Comparison of ENCODE assay signal across 24 cellular contexts in the genomic region with DNA sequence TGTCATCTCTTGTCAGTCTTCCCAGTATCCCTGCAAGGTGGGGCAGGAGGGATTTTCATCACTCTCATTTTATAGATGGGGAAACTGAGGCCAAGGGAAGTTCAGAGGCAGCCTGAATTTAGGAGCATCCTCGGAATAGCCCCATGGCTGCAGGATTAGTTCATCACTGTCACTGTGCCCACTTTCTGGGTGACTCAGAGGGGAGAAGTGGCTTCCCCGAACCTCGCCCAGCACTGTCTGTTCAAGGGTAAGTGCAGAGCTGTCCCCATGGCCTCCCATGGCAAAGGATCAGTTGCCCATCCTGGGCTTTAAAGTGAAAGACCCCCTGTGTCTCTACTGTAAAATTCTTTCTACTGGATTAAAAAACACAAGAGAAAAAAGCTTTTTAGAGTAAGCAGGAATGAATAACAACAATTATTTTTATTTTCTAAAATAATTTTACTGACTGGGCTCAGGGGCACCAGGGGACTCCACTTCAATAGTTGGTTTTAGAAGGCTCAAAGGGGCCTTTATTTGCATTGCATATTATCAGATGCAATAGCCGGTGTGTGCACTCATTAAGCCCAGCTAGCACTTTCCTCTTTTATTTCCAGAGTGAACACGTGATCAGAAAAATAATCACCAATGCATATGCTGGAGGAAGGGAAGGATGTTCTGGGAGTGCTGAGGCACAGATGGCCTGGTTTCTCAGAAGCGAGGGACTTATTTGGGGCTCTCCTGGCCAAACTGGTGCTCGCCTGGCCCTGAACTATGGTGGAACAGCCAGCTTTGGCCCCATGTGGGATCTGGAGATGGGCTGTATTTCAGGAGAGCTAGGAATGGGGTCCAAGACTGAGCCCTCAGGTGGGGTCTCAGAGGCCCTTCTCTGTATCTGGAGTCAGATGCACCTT.
DNase-seq lines count a peak whose midpoint lies in the region; ATAC-seq, FAIRE-seq and TF ChIP-seq lines count a peak whose summit lies in the region.
"Had no signal": no experiment of that assay in that cellular context is flagged by ENCODE, and none has a peak within 500 bp of the region (broad histone marks: within the 10 kb centered on the region; RNA-seq: fewer than 3 reads in every experiment).

No MANE protein-coding gene starts in this region.

- H3K9me3 ChIP-seq in OCI-LY7 (ENCODE audit: low read length): no peaks in the 10 kb centered on the region
- H3K9me3 ChIP-seq in HepG2 (ENCODE audit: low read length): no peaks in the 10 kb centered on the region
- H3K9me3 ChIP-seq: esophagus squamous epithelium, left ventricle myocardium inferior, tibial nerve had no signal

- FAIRE-seq in HepG2 (lab: Jason Lieb, UNC): no peak
- FAIRE-seq: colon had no signal

- H3K79me2 ChIP-seq in OCI-LY7 (ENCODE audit: insufficient read depth, low read depth, low read length): no peaks in the 10 kb centered on the region
- H3K79me2 ChIP-seq in HepG2 (ENCODE audit: insufficient read depth, low read length): no peaks in the 10 kb centered on the region
- H3K79me2 ChIP-seq: parathyroid adenoma had no signal

- H3K4me1 ChIP-seq in OCI-LY7 (ENCODE audit: insufficient read depth, low read length, poor library complexity, severe bottlenecking) (peaks cover 76% of the 10 kb centered on the region), HepG2 (ENCODE audit: insufficient read depth, low read length) (no peaks in the 10 kb centered on the region)
- H3K4me1 ChIP-seq: esophagus squamous epithelium, parathyroid adenoma, tibial nerve had no signal

- ATAC-seq in HG02852 (IDR thresholded peaks at IDR 0.05; ENCODE audit: unreplicated experiment) (no peak), HepG2 (no peak), GM19351 (IDR thresholded peaks at IDR 0.05; ENCODE audit: unreplicated experiment) (no peak)
- ATAC-seq: activated T-helper 17 cell treated with anti-CD3 and anti-CD28 coated beads, Interleukin-2, amount 50 U/mL, for 72 hours had no signal

- TF ChIP-seq RAD21 in HepG2 (CRISPR knock-in tag; IDR thresholded peaks at IDR 0.05): no peak

- in situ Hi-C loops in HepG2 (cut with HindIII; ENCODE audit: extremely low pct_ligation_motif_present, low pct_unique_long_range_greater_than_20kb): no loop called here

- POLR2A ChIA-PET in OCI-LY7 (lab: Charles Lee): interaction anchor here (0.6 to 3.5 kb wide), 4 partner anchors 8 to 92 kb away, joined by 3 to 14 read pairs (median 4); no protein-coding TSS in a partner anchor
- POLR2A ChIA-PET in HepG2 (lab: Yijun Ruan, JAX): no interaction called here

- H3K4me3 ChIP-seq in OCI-LY7 (ENCODE audit: low read depth, low read length, poor library complexity, severe bottlenecking) (no peak overlapping the region), HepG2 (replicated peaks in 1 of 3; ENCODE audit: insufficient read depth in 1 of 3, low read depth in 2 of 3, low read length in 3 of 3) (no peak overlapping the region)
- H3K4me3 ChIP-seq: esophagus squamous epithelium, left ventricle myocardium inferior, PC-9, tibial nerve had no signal

- no peak for TF ChIP-seq CTCF in OCI-LY7 (conservative IDR thresholded peaks at IDR 0.05; ENCODE audit: low read length)
- TF ChIP-seq CTCF in HepG2 (CRISPR knock-in tag; IDR thresholded peaks at IDR 0.05): no peak

- TF ChIP-seq EP300 in HepG2 (IDR thresholded peaks at IDR 0.05; ENCODE audit: low read depth in 2 of 2, low read length in 2 of 2) (no peak), HepG2 (CRISPR knock-in tag; IDR thresholded peaks at IDR 0.05; ENCODE audit: borderline replicate concordance) (no peak)

- DNase-seq in AG08395 (ENCODE audit: low spot score) (peak; percentile 77), ELR (ENCODE audit: low read depth) (peak; percentile 25), OCI-LY7 (ENCODE audit: low spot score) (no peak), fibroblast of peridontal ligament (ENCODE audit: extremely low read depth) (peak; percentile 40), COR-L47 (lab: John Stamatoyannopoulos, UW) (no peak), HepG2 (ENCODE audit: low spot score) (no peak)
- DNase-seq: activated CD4-positive, alpha-beta T cell treated with anti-CD3 and anti-CD28 coated beads for 48 hours; activated naive CD8-positive, alpha-beta T cell treated with anti-CD3 and anti-CD28 coated beads for 36 hours; CD4-positive, alpha-beta memory T cell; DND-41; esophagus squamous epithelium; immature natural killer cell; left ventricle myocardium inferior; NCI-H510A treated with DMSO at 0.1 percent for 48 hours; PC-9; stimulated activated CD4-positive, alpha-beta T cell treated with anti-CD3 and anti-CD28 coated beads, Interleukin-2, amount 100 ng/mL, for 48 hours; stimulated activated naive CD4-positive, alpha-beta T cell treated with Interleukin-2 at 50 U/mL for 16 hours; T-helper 1 cell had no signal

- H3K36me3 ChIP-seq in OCI-LY7 (ENCODE audit: insufficient read depth, low read length) (no peaks in the 10 kb centered on the region), HepG2 (replicated peaks in 1 of 2; ENCODE audit: control insufficient read depth in 1 of 2, insufficient read depth in 2 of 2, low read length in 2 of 2) (no peaks in the 10 kb centered on the region)
- H3K36me3 ChIP-seq: esophagus squamous epithelium, left ventricle myocardium inferior had no signal

- no peak overlapping the region for H3K9ac ChIP-seq in HepG2 (ENCODE audit: insufficient read depth, low read depth, low read length)
- H3K9ac ChIP-seq: parathyroid adenoma had no signal

- intact Hi-C loops in OCI-LY7 (cut with micrococcal nuclease; ENCODE audit: unreplicated experiment): no loop called here
- intact Hi-C loops in HepG2 (cut with micrococcal nuclease; ENCODE audit: unreplicated experiment): no loop called here

- no TSS peak for BruUV-seq in OCI-LY7 (replicated peaks; lab: Mats Ljungman, UMichigan)
- no TSS peak for BruUV-seq in HepG2 (replicated peaks; lab: Mats Ljungman, UMichigan)

- CTCF ChIA-PET in OCI-LY7 (lab: Charles Lee; ENCODE audit: unreplicated experiment): no interaction called here
- CTCF ChIA-PET in HepG2 (lab: Yijun Ruan, JAX; ENCODE audit: low intra/inter-chr PET ratio, low total read pairs): no interaction called here

- H4K20me1 ChIP-seq in OCI-LY7 (ENCODE audit: insufficient read depth, low read length): no peaks in the 10 kb centered on the region
- H4K20me1 ChIP-seq in HepG2 (ENCODE audit: insufficient read depth, low read length): no peaks in the 10 kb centered on the region

- peak overlapping the region; percentile 45; the same call in 1 of the 2 replicates for H2AFZ ChIP-seq in OCI-LY7 (ENCODE audit: low read length)
- H2AFZ ChIP-seq in HepG2 (ENCODE audit: low read length): no peak overlapping the region
- H2AFZ ChIP-seq: parathyroid adenoma, PC-9 had no signal

- H3K27ac ChIP-seq in OCI-LY7 (ENCODE audit: low read depth, low read length, poor library complexity, severe bottlenecking) (no peak overlapping the region), HepG2 (ENCODE audit: extremely low read length, insufficient read depth, low read length) (no peak overlapping the region)
- H3K27ac ChIP-seq: esophagus squamous epithelium, left ventricle myocardium inferior, parathyroid adenoma, PC-9, tibial nerve had no signal

- no peak for TF ChIP-seq POLR2A in HepG2 (IDR thresholded peaks at IDR 0.05; ENCODE audit: insufficient read depth in 1 of 2, low read depth in 2 of 2, low read length in 2 of 2)

- H3K27me3 ChIP-seq in HepG2 (ENCODE audit: control insufficient read depth in 1 of 2, insufficient read depth in 2 of 2, low read length in 2 of 2): peaks cover 3 to 12% of the 10 kb centered on the region in 2 experiments; a peak in 4 of 5 replicates
- H3K27me3 ChIP-seq: tibial nerve had no signal

- WGBS in HepG2 (ENCODE audit: low lambda C conversion rate): 52% methylated on average over 7 of the region's 7 CpGs

- H3K4me2 ChIP-seq in OCI-LY7 (ENCODE audit: low read length): peak overlapping the region; percentile 45
- no peak overlapping the region for H3K4me2 ChIP-seq in HepG2 (ENCODE audit: low read depth, low read length)
- H3K4me2 ChIP-seq: PC-9 had no signal

- no peaks in the 10 kb centered on the region for H3K9me2 ChIP-seq in OCI-LY7 (ENCODE audit: insufficient read depth, low read length)

TF ChIP-seq in HepG2, 621 proteins besides CTCF, POLR2A, EP300 and RAD21 (continues in another document):
- TF ChIP-seq MXI1 (IDR thresholded peaks at IDR 0.05; ENCODE audit: borderline replicate concordance, low read depth, low read length) (no peak), SMC3 (IDR thresholded peaks at IDR 0.05; ENCODE audit: low read length) (no peak), SP140L (CRISPR knock-in tag; IDR thresholded peaks at IDR 0.05; ENCODE audit: borderline replicate concordance) (no peak), ZMYM4 (CRISPR knock-in tag; IDR thresholded peaks at IDR 0.05) (no peak)
- TF ChIP-seq, protein P1, sequence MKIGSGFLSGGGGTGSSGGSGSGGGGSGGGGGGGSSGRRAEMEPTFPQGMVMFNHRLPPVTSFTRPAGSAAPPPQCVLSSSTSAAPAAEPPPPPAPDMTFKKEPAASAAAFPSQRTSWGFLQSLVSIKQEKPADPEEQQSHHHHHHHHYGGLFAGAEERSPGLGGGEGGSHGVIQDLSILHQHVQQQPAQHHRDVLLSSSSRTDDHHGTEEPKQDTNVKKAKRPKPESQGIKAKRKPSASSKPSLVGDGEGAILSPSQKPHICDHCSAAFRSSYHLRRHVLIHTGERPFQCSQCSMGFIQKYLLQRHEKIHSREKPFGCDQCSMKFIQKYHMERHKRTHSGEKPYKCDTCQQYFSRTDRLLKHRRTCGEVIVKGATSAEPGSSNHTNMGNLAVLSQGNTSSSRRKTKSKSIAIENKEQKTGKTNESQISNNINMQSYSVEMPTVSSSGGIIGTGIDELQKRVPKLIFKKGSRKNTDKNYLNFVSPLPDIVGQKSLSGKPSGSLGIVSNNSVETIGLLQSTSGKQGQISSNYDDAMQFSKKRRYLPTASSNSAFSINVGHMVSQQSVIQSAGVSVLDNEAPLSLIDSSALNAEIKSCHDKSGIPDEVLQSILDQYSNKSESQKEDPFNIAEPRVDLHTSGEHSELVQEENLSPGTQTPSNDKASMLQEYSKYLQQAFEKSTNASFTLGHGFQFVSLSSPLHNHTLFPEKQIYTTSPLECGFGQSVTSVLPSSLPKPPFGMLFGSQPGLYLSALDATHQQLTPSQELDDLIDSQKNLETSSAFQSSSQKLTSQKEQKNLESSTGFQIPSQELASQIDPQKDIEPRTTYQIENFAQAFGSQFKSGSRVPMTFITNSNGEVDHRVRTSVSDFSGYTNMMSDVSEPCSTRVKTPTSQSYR (CRISPR knock-in tag; IDR thresholded peaks at IDR 0.05; ENCODE audit: borderline replicate concordance): no peak
- TF ChIP-seq, protein P2, sequence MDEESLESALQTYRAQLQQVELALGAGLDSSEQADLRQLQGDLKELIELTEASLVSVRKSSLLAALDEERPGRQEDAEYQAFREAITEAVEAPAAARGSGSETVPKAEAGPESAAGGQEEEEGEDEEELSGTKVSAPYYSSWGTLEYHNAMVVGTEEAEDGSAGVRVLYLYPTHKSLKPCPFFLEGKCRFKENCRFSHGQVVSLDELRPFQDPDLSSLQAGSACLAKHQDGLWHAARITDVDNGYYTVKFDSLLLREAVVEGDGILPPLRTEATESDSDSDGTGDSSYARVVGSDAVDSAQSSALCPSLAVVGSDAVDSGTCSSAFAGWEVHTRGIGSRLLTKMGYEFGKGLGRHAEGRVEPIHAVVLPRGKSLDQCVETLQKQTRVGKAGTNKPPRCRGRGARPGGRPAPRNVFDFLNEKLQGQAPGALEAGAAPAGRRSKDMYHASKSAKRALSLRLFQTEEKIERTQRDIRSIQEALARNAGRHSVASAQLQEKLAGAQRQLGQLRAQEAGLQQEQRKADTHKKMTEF (CRISPR knock-in tag; IDR thresholded peaks at IDR 0.05): no peak

Comparison
In these comparisons a context has a peak if more than half of its experiments do, and no peak if none do; other contexts are left out.
1. DNase-seq: peak in AG08395 (single experiment), ELR (single experiment) and fibroblast of peridontal ligament (single experiment); none in OCI-LY7 (single experiment), COR-L47 (single experiment) and HepG2 (single experiment).